ENCODE assay signal across 1 cellular context in the genomic region with DNA sequence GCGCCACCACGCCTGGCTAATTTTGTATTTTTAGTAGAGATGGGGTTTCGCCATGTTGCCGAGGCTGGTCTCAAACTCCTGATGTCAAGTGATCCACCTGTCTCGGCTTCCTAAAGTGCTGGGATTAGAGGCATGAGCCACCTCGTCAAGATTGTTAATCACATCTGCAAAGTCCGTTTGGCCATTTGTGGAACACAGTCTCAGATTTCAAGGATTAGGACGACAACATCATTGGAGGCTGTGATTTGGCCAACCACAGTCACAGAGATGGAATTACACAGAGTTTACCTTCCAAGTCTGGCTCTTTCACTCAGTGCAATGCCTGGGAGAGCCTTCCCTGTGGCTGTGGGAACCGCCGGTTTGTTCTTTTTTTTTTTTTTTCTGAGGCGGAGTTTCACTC.
TF ChIP-seq lines count a peak whose summit lies in the region.

No MANE protein-coding gene starts in this region.

TF ChIP-seq in HEK293, 187 proteins besides CTCF, POLR2A, EP300 and RAD21 (continued from another document and continues in another):
- TF ChIP-seq, protein P1, sequence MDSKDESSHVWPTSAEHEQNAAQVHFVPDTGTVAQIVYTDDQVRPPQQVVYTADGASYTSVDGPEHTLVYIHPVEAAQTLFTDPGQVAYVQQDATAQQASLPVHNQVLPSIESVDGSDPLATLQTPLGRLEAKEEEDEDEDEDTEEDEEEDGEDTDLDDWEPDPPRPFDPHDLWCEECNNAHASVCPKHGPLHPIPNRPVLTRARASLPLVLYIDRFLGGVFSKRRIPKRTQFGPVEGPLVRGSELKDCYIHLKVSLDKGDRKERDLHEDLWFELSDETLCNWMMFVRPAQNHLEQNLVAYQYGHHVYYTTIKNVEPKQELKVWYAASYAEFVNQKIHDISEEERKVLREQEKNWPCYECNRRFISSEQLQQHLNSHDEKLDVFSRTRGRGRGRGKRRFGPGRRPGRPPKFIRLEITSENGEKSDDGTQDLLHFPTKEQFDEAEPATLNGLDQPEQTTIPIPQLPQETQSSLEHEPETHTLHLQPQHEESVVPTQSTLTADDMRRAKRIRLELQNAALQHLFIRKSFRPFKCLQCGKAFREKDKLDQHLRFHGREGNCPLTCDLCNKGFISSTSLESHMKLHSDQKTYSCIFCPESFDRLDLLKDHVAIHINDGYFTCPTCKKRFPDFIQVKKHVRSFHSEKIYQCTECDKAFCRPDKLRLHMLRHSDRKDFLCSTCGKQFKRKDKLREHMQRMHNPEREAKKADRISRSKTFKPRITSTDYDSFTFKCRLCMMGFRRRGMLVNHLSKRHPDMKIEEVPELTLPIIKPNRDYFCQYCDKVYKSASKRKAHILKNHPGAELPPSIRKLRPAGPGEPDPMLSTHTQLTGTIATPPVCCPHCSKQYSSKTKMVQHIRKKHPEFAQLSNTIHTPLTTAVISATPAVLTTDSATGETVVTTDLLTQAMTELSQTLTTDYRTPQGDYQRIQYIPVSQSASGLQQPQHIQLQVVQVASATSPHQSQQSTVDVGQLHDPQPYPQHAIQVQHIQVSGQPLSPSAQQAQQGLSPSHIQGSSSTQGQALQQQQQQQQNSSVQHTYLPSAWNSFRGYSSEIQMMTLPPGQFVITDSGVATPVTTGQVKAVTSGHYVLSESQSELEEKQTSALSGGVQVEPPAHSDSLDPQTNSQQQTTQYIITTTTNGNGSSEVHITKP (tag by site-specific recombination; IDR thresholded peaks at IDR 0.05), result peak; percentile 59
- no peak for TF ChIP-seq MYNN (tag by site-specific recombination; IDR thresholded peaks at IDR 0.05; ENCODE audit: borderline replicate concordance)
- no peak for TF ChIP-seq ZNF2 (tag by site-specific recombination; IDR thresholded peaks at IDR 0.05)
- peak; percentile 43; the same call in 1 of the 2 replicates for TF ChIP-seq OSR2 (tag by site-specific recombination; IDR thresholded peaks at IDR 0.05)
- no peak for TF ChIP-seq ZNF10 (tag by site-specific recombination; IDR thresholded peaks at IDR 0.05)
- TF ChIP-seq, protein P2, sequence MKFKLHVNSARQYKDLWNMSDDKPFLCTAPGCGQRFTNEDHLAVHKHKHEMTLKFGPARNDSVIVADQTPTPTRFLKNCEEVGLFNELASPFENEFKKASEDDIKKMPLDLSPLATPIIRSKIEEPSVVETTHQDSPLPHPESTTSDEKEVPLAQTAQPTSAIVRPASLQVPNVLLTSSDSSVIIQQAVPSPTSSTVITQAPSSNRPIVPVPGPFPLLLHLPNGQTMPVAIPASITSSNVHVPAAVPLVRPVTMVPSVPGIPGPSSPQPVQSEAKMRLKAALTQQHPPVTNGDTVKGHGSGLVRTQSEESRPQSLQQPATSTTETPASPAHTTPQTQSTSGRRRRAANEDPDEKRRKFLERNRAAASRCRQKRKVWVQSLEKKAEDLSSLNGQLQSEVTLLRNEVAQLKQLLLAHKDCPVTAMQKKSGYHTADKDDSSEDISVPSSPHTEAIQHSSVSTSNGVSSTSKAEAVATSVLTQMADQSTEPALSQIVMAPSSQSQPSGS (tag by site-specific recombination; IDR thresholded peaks at IDR 0.05; ENCODE audit: low read depth), result no peak
- TF ChIP-seq, protein P3, sequence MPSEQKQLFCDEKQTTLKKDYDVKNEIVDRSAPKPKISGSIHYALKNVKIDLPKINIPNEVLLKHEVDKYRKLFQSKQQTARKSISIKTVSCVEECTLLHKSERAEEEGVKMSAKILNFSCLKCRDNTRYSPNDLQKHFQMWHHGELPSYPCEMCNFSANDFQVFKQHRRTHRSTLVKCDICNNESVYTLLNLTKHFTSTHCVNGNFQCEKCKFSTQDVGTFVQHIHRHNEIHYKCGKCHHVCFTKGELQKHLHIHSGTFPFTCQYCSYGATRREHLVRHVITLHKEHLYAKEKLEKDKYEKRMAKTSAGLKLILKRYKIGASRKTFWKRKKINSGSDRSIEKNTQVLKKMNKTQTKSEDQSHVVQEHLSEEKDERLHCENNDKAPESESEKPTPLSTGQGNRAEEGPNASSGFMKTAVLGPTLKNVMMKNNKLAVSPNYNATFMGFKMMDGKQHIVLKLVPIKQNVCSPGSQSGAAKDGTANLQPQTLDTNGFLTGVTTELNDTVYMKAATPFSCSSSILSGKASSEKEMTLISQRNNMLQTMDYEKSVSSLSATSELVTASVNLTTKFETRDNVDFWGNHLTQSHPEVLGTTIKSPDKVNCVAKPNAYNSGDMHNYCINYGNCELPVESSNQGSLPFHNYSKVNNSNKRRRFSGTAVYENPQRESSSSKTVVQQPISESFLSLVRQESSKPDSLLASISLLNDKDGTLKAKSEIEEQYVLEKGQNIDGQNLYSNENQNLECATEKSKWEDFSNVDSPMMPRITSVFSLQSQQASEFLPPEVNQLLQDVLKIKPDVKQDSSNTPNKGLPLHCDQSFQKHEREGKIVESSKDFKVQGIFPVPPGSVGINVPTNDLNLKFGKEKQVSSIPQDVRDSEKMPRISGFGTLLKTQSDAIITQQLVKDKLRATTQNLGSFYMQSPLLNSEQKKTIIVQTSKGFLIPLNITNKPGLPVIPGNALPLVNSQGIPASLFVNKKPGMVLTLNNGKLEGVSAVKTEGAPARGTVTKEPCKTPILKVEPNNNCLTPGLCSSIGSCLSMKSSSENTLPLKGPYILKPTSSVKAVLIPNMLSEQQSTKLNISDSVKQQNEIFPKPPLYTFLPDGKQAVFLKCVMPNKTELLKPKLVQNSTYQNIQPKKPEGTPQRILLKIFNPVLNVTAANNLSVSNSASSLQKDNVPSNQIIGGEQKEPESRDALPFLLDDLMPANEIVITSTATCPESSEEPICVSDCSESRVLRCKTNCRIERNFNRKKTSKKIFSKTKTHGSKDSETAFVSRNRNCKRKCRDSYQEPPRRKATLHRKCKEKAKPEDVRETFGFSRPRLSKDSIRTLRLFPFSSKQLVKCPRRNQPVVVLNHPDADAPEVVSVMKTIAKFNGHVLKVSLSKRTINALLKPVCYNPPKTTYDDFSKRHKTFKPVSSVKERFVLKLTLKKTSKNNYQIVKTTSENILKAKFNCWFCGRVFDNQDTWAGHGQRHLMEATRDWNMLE (tag by site-specific recombination; conservative IDR thresholded peaks at IDR 0.05; ENCODE audit: low read depth), result no peak
- TF ChIP-seq ZNF155 (tag by site-specific recombination; IDR thresholded peaks at IDR 0.05), result no peak
- TF ChIP-seq, protein P4, sequence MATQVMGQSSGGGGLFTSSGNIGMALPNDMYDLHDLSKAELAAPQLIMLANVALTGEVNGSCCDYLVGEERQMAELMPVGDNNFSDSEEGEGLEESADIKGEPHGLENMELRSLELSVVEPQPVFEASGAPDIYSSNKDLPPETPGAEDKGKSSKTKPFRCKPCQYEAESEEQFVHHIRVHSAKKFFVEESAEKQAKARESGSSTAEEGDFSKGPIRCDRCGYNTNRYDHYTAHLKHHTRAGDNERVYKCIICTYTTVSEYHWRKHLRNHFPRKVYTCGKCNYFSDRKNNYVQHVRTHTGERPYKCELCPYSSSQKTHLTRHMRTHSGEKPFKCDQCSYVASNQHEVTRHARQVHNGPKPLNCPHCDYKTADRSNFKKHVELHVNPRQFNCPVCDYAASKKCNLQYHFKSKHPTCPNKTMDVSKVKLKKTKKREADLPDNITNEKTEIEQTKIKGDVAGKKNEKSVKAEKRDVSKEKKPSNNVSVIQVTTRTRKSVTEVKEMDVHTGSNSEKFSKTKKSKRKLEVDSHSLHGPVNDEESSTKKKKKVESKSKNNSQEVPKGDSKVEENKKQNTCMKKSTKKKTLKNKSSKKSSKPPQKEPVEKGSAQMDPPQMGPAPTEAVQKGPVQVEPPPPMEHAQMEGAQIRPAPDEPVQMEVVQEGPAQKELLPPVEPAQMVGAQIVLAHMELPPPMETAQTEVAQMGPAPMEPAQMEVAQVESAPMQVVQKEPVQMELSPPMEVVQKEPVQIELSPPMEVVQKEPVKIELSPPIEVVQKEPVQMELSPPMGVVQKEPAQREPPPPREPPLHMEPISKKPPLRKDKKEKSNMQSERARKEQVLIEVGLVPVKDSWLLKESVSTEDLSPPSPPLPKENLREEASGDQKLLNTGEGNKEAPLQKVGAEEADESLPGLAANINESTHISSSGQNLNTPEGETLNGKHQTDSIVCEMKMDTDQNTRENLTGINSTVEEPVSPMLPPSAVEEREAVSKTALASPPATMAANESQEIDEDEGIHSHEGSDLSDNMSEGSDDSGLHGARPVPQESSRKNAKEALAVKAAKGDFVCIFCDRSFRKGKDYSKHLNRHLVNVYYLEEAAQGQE (tag by site-specific recombination; IDR thresholded peaks at IDR 0.05), result no peak
- TF ChIP-seq ZNF48 (tag by site-specific recombination; IDR thresholded peaks at IDR 0.05), result no peak
- no peak for TF ChIP-seq SP3 (tag by site-specific recombination; IDR thresholded peaks at IDR 0.05)
- peak; percentile 81 for TF ChIP-seq ZBTB17 (tag by site-specific recombination; IDR thresholded peaks at IDR 0.05)
- 0 out of 2 replicates have a peak, but pooled peaks have one; percentile 43 for TF ChIP-seq ZXDB (tag by site-specific recombination; IDR thresholded peaks at IDR 0.05)
- TF ChIP-seq ZFP3 (tag by site-specific recombination; IDR thresholded peaks at IDR 0.05; ENCODE audit: low read depth), result no peak
- TF ChIP-seq ZNF248 (tag by site-specific recombination; IDR thresholded peaks at IDR 0.05), result no peak
- 0 out of 2 replicates have a peak, but pooled peaks have one; percentile 57 for TF ChIP-seq KLF8 (tag by site-specific recombination; IDR thresholded peaks at IDR 0.05)
- TF ChIP-seq ZNF555 (tag by site-specific recombination; conservative IDR thresholded peaks at IDR 0.05), result no peak
- TF ChIP-seq ZNF394 (tag by site-specific recombination; IDR thresholded peaks at IDR 0.05; ENCODE audit: borderline replicate concordance), result no peak
- no peak for TF ChIP-seq ZNF133 (tag by site-specific recombination; IDR thresholded peaks at IDR 0.05)
- no peak for TF ChIP-seq ZNF521 (tag by site-specific recombination; IDR thresholded peaks at IDR 0.05)
- TF ChIP-seq, protein P5, sequence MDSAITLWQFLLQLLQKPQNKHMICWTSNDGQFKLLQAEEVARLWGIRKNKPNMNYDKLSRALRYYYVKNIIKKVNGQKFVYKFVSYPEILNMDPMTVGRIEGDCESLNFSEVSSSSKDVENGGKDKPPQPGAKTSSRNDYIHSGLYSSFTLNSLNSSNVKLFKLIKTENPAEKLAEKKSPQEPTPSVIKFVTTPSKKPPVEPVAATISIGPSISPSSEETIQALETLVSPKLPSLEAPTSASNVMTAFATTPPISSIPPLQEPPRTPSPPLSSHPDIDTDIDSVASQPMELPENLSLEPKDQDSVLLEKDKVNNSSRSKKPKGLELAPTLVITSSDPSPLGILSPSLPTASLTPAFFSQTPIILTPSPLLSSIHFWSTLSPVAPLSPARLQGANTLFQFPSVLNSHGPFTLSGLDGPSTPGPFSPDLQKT (IDR thresholded peaks at IDR 0.05; ENCODE audit: borderline replicate concordance, low read depth, low read length), result no peak
- TF ChIP-seq ZNF777 (tag by site-specific recombination; IDR thresholded peaks at IDR 0.05; ENCODE audit: borderline replicate concordance), result no peak
- TF ChIP-seq ZBTB8A (tag by site-specific recombination; IDR thresholded peaks at IDR 0.05), result no peak
- TF ChIP-seq YY1 (tag by site-specific recombination; IDR thresholded peaks at IDR 0.05), result no peak
- peak; percentile 97 for TF ChIP-seq FEZF1 (tag by site-specific recombination; IDR thresholded peaks at IDR 0.05)
- TF ChIP-seq ZNF664 (tag by site-specific recombination; IDR thresholded peaks at IDR 0.05), result no peak
- TF ChIP-seq, protein P6, sequence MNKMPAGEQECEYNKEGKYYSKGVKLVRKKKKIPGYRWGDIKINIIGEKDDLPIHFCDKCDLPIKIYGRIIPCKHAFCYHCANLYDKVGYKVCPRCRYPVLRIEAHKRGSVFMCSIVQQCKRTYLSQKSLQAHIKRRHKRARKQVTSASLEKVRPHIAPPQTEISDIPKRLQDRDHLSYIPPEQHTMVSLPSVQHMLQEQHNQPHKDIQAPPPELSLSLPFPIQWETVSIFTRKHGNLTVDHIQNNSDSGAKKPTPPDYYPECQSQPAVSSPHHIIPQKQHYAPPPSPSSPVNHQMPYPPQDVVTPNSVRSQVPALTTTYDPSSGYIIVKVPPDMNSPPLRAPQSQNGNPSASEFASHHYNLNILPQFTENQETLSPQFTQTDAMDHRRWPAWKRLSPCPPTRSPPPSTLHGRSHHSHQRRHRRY (tag by site-specific recombination; IDR thresholded peaks at IDR 0.05), result no peak
- TF ChIP-seq, protein P7, sequence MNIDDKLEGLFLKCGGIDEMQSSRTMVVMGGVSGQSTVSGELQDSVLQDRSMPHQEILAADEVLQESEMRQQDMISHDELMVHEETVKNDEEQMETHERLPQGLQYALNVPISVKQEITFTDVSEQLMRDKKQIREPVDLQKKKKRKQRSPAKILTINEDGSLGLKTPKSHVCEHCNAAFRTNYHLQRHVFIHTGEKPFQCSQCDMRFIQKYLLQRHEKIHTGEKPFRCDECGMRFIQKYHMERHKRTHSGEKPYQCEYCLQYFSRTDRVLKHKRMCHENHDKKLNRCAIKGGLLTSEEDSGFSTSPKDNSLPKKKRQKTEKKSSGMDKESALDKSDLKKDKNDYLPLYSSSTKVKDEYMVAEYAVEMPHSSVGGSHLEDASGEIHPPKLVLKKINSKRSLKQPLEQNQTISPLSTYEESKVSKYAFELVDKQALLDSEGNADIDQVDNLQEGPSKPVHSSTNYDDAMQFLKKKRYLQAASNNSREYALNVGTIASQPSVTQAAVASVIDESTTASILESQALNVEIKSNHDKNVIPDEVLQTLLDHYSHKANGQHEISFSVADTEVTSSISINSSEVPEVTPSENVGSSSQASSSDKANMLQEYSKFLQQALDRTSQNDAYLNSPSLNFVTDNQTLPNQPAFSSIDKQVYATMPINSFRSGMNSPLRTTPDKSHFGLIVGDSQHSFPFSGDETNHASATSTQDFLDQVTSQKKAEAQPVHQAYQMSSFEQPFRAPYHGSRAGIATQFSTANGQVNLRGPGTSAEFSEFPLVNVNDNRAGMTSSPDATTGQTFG (tag by site-specific recombination; IDR thresholded peaks at IDR 0.05; ENCODE audit: borderline replicate concordance), result no peak
- peak; percentile 43; the same call in 1 of the 2 replicates for TF ChIP-seq ZNF600 (tag by site-specific recombination; IDR thresholded peaks at IDR 0.05)
- TF ChIP-seq, protein P8, sequence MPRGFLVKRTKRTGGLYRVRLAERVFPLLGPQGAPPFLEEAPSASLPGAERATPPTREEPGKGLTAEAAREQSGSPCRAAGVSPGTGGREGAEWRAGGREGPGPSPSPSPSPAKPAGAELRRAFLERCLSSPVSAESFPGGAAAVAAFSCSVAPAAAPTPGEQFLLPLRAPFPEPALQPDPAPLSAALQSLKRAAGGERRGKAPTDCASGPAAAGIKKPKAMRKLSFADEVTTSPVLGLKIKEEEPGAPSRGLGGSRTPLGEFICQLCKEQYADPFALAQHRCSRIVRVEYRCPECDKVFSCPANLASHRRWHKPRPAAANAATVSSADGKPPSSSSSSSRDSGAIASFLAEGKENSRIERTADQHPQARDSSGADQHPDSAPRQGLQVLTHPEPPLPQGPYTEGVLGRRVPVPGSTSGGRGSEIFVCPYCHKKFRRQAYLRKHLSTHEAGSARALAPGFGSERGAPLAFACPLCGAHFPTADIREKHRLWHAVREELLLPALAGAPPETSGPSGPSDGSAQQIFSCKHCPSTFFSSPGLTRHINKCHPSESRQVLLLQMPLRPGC (tag by site-specific recombination; IDR thresholded peaks at IDR 0.05), result no peak
